Comparison of ENCODE assay signal across 16 cellular contexts in genomic region chr20:19647992-19648391, GRCh38.
"Had no signal": no experiment of that assay in that cellular context is flagged by ENCODE, and none has a peak within 500 bp of the region (broad histone marks: within the 10 kb centered on the region; RNA-seq: fewer than 3 reads in every experiment).

No MANE protein-coding gene starts in this region.

- H3K27ac ChIP-seq: ascending aorta, gastroesophageal sphincter, heart left ventricle, left ventricle myocardium inferior, stomach, upper lobe of left lung had no signal

- DNase-seq: activated CD4-positive, alpha-beta T cell treated with anti-CD3 and anti-CD28 coated beads, Interleukin-2, amount 50 U/mL, for 4 hours; activated gamma-delta T cell; cortex of kidney; heart left ventricle; kidney; left ventricle myocardium inferior; mammary epithelial cell; nephron progenitor cell; occipital lobe; posterior cingulate gyrus; stomach; upper lobe of left lung had no signal

- H3K4me3 Mint-ChIP-seq: activated naive CD4-positive, alpha-beta T cell treated with anti-CD3 and anti-CD28 coated beads, Interleukin-2, amount 50 U/mL, for 24 hours; central memory CD8-positive, alpha-beta T cell; nephron progenitor cell had no signal

- ATAC-seq: gastroesophageal sphincter, heart left ventricle had no signal

- H3K4me1 ChIP-seq: ascending aorta, gastroesophageal sphincter, left ventricle myocardium inferior, upper lobe of left lung had no signal

- H3K36me3 Mint-ChIP-seq: activated naive CD4-positive, alpha-beta T cell treated with anti-CD3 and anti-CD28 coated beads, Interleukin-2, amount 50 U/mL, for 24 hours had no signal

- H3K9me3 Mint-ChIP-seq: central memory CD8-positive, alpha-beta T cell had no signal

- FAIRE-seq: kidney had no signal

- H3K4me1 Mint-ChIP-seq: activated naive CD4-positive, alpha-beta T cell treated with anti-CD3 and anti-CD28 coated beads, Interleukin-2, amount 50 U/mL, for 24 hours; central memory CD8-positive, alpha-beta T cell; nephron progenitor cell had no signal

- H3K27ac Mint-ChIP-seq: activated naive CD4-positive, alpha-beta T cell treated with anti-CD3 and anti-CD28 coated beads, Interleukin-2, amount 50 U/mL, for 24 hours; nephron progenitor cell had no signal

- H3K27me3 ChIP-seq: ascending aorta, gastroesophageal sphincter, heart left ventricle, stomach, upper lobe of left lung had no signal

- H3K4me3 ChIP-seq: ascending aorta, gastroesophageal sphincter, heart left ventricle, left ventricle myocardium inferior, stomach, upper lobe of left lung had no signal

- H3K9me3 ChIP-seq: ascending aorta, gastroesophageal sphincter, upper lobe of left lung had no signal

- H3K36me3 ChIP-seq: ascending aorta, gastroesophageal sphincter, heart left ventricle, left ventricle myocardium inferior, stomach, upper lobe of left lung had no signal
